ENCODE assay signal across 12 cellular contexts in genomic region chr22:25350551-25350971, GRCh38.
"Had no signal": no experiment of that assay in that cellular context is flagged by ENCODE, and none has a peak within 500 bp of the region (broad histone marks: within the 10 kb centered on the region; RNA-seq: fewer than 3 reads in every experiment).

No MANE protein-coding gene starts in this region.

- H3K27ac ChIP-seq: ovary, thyroid gland had no signal

- H3K27ac Mint-ChIP-seq: activated CD8-positive, alpha-beta T cell treated with anti-CD3 and anti-CD28 coated beads, Interleukin-2, amount 10 ng/mL, durations not matched to agents 7 days and 5 days; activated naive CD4-positive, alpha-beta T cell treated with anti-CD3 and anti-CD28 coated beads, Interleukin-2, amount 50 U/mL, for 72 hours; brain; dendritic cell treated with granulocyte-macrophage colony-stimulating factor and Interleukin-4, amounts not matched to agents 40 ng/mL and 50 ng/mL, for 4 days; nephron progenitor cell had no signal

- H3K9me3 Mint-ChIP-seq: activated naive CD4-positive, alpha-beta T cell treated with anti-CD3 and anti-CD28 coated beads, Interleukin-2, amount 50 U/mL, for 72 hours; brain; dendritic cell treated with granulocyte-macrophage colony-stimulating factor and Interleukin-4, amounts not matched to agents 40 ng/mL and 50 ng/mL, for 4 days had no signal

- H3K4me1 ChIP-seq: thyroid gland had no signal

- H3K9me3 ChIP-seq: thyroid gland had no signal

- H3K4me3 Mint-ChIP-seq: activated CD8-positive, alpha-beta T cell treated with anti-CD3 and anti-CD28 coated beads, Interleukin-2, amount 10 ng/mL, durations not matched to agents 7 days and 5 days; brain; dendritic cell treated with granulocyte-macrophage colony-stimulating factor and Interleukin-4, amounts not matched to agents 40 ng/mL and 50 ng/mL, for 4 days; nephron progenitor cell had no signal

- H3K4me1 Mint-ChIP-seq: brain, nephron progenitor cell had no signal

- ATAC-seq: activated CD8-positive, alpha-beta T cell treated with anti-CD3 and anti-CD28 coated beads, Interleukin-2, amount 10 ng/mL, durations not matched to agents 7 days and 5 days; activated naive CD4-positive, alpha-beta T cell treated with anti-CD3 and anti-CD28 coated beads, Interleukin-2, amount 50 U/mL, for 72 hours had no signal

- H3K27me3 Mint-ChIP-seq: brain; dendritic cell treated with granulocyte-macrophage colony-stimulating factor and Interleukin-4, amounts not matched to agents 40 ng/mL and 50 ng/mL, for 4 days had no signal

- DNase-seq: activated CD8-positive, alpha-beta memory T cell treated with anti-CD3 and anti-CD28 coated beads, Interleukin-2, amount 50 U/mL, for 48 hours; activated CD8-positive, alpha-beta T cell treated with anti-CD3 and anti-CD28 coated beads, Interleukin-2, amount 10 ng/mL, durations not matched to agents 7 days and 5 days; amniotic stem cell; erythroblast; kidney glomerular epithelial cell; nephron progenitor cell; ovary; stimulated activated CD4-positive, alpha-beta T cell treated with anti-CD3 and anti-CD28 coated beads, Interleukin-15, amount 100 ng/mL, for 24 hours; thyroid gland had no signal

- H3K4me3 ChIP-seq: ovary, thyroid gland had no signal

- H3K27me3 ChIP-seq: ovary, thyroid gland had no signal
